17 cellular contexts compared by ENCODE assay signal in genomic region chr14:68630081-68630571, GRCh38.
DNase-seq lines count a peak whose midpoint lies in the region; ATAC-seq and TF ChIP-seq lines count a peak whose summit lies in the region.
"Had no signal": no experiment of that assay in that cellular context is flagged by ENCODE, and none has a peak within 500 bp of the region (broad histone marks: within the 10 kb centered on the region; RNA-seq: fewer than 3 reads in every experiment).

No MANE protein-coding gene starts in this region.

- H3K4me1 ChIP-seq in IMR-90 (ENCODE audit: control insufficient read depth, insufficient read depth, low read length), result peaks cover 16% of the 10 kb centered on the region
- peaks cover 55 to 90% (median 87%) of the 10 kb centered on the region in 4 donors for H3K4me1 ChIP-seq in esophagus muscularis mucosa
- H3K4me1 ChIP-seq in suprapubic skin, result peaks cover 64% of the 10 kb centered on the region
- H3K4me1 ChIP-seq: BE2C had no signal

- BruUV-seq in IMR-90 (replicated peaks; lab: Mats Ljungman, UMichigan), result no TSS peak

- POLR2A ChIA-PET in IMR-90 (lab: Charles Lee; ENCODE audit: unreplicated experiment), result no interaction called here

- H2AK5ac ChIP-seq in IMR-90 (ENCODE audit: low read depth, low read length), result no peak overlapping the region

- H3K18ac ChIP-seq in IMR-90 (ENCODE audit: low read depth, low read length), result no peak overlapping the region

- H4K5ac ChIP-seq in IMR-90 (ENCODE audit: low read depth, low read length), result no peak overlapping the region

- H3K27ac ChIP-seq in IMR-90 (ENCODE audit: insufficient read depth, low read length) (no peak overlapping the region), esophagus muscularis mucosa (replicated peaks in 1 of 4) (peak overlapping the region; percentile 60 to 78 (median 76)), suprapubic skin (peak overlapping the region; percentile 89)
- H3K27ac ChIP-seq: spleen had no signal

- TF ChIP-seq EP300 in esophagus muscularis mucosa (IDR thresholded peaks at IDR 0.05), result no peak
- no peak for TF ChIP-seq EP300 in suprapubic skin (IDR thresholded peaks at IDR 0.05)

- peaks cover 87% of the 10 kb centered on the region for H3K4me1 Mint-ChIP-seq in nephron

- no peaks in the 10 kb centered on the region for H3K36me3 Mint-ChIP-seq in nephron (ENCODE audit: low read depth)

- H4K8ac ChIP-seq in IMR-90 (ENCODE audit: low read depth in 2 of 2, low read length in 2 of 2), result no peak overlapping the region

- no peak overlapping the region for H3K14ac ChIP-seq in IMR-90 (replicated peaks; ENCODE audit: low read depth, low read length)

- no peak overlapping the region for H2BK5ac ChIP-seq in IMR-90 (ENCODE audit: low read depth, low read length, poor library complexity, severe bottlenecking)

- no peaks in the 10 kb centered on the region for H3K27me3 ChIP-seq in IMR-90 (ENCODE audit: control insufficient read depth, insufficient read depth, low read length)
- H3K27me3 ChIP-seq in esophagus muscularis mucosa, result no peaks in the 10 kb centered on the region
- no peaks in the 10 kb centered on the region for H3K27me3 ChIP-seq in suprapubic skin
- H3K27me3 ChIP-seq: ascending aorta, BE2C had no signal

- H2BK20ac ChIP-seq in IMR-90 (ENCODE audit: low read depth, low read length), result peak overlapping the region; percentile 35; the same call in 1 of the 2 replicates

- no peak overlapping the region for H2BK120ac ChIP-seq in IMR-90 (ENCODE audit: low read depth, low read length)

- no peak overlapping the region for H3K4ac ChIP-seq in IMR-90 (ENCODE audit: low read depth, low read length)

- H3K36me3 ChIP-seq in IMR-90 (ENCODE audit: control insufficient read depth, insufficient read depth, low read length) (no peaks in the 10 kb centered on the region), esophagus muscularis mucosa (no peaks in the 10 kb centered on the region), suprapubic skin (no peaks in the 10 kb centered on the region)
- H3K36me3 ChIP-seq: ascending aorta, BE2C, spleen had no signal

- no peaks in the 10 kb centered on the region for H4K20me1 ChIP-seq in IMR-90 (ENCODE audit: insufficient read depth, low read length)

- H3K27ac Mint-ChIP-seq in nephron, result peak overlapping the region in 2 of 3 experiments; percentile 95 to 97
- H3K27ac Mint-ChIP-seq: activated CD8-positive, alpha-beta T cell treated with anti-CD3 and anti-CD28 coated beads for 36 hours had no signal

- TF ChIP-seq CTCF in IMR-90 (conservative IDR thresholded peaks at IDR 0.05; ENCODE audit: low read depth, low read length), result no peak
- TF ChIP-seq CTCF in esophagus muscularis mucosa (IDR thresholded peaks at IDR 0.05), result no peak
- no peak for TF ChIP-seq CTCF in nephron (IDR thresholded peaks at IDR 0.05; ENCODE audit: unreplicated experiment in 3 of 3)
- TF ChIP-seq CTCF in suprapubic skin (IDR thresholded peaks at IDR 0.05), result no peak

- no peak overlapping the region for H3K9ac ChIP-seq in IMR-90 (ENCODE audit: low read depth, low read length)

- no peaks in the 10 kb centered on the region for H3K9me3 ChIP-seq in IMR-90 (ENCODE audit: control insufficient read depth, insufficient read depth, low read length)
- H3K9me3 ChIP-seq in esophagus muscularis mucosa, result no peaks in the 10 kb centered on the region
- no peaks in the 10 kb centered on the region for H3K9me3 ChIP-seq in suprapubic skin
- H3K9me3 ChIP-seq: ascending aorta, BE2C, spleen had no signal

- DNase-seq in IMR-90 (no peak), esophagus muscularis mucosa (ENCODE audit: extremely low spot score) (peak; percentile 78), suprapubic skin (ENCODE audit: low spot score in 2 of 2) (peak in 1 of 2 donors; percentile 51), AG20443 (ENCODE audit: low spot score) (no peak), NCI-H2107 treated with DMSO at 0.1 percent for 48 hours (lab: John Stamatoyannopoulos, UW; ENCODE audit: unreplicated experiment) (no peak)
- DNase-seq in NK-92 treated with Interleukin-12 subunit alpha and Interleukin-12 subunit beta, amount 100 ng/mL, for 24 hours (lab: John Stamatoyannopoulos, UW), result no peak
- DNase-seq: activated CD8-positive, alpha-beta T cell treated with anti-CD3 and anti-CD28 coated beads for 36 hours; activated effector memory CD4-positive, alpha-beta T cell treated with Interleukin-2 at 50 U/mL for 16 hours; BE2C; DMS153; NCI-H1092; NCI-H82; spleen; stimulated activated naive CD4-positive, alpha-beta T cell had no signal

- H3K79me1 ChIP-seq in IMR-90 (ENCODE audit: low read depth in 1 of 2, low read length in 2 of 2), result no peaks in the 10 kb centered on the region

- H2AFZ ChIP-seq in IMR-90 (replicated peaks; ENCODE audit: low read length, poor library complexity), result no peak overlapping the region

- H2BK15ac ChIP-seq in IMR-90 (ENCODE audit: low read depth, low read length), result 0 out of 3 replicates have a peak overlapping the region, but pooled peaks have one; percentile 48

- peaks cover 9% of the 10 kb centered on the region for H3K9me1 ChIP-seq in IMR-90 (ENCODE audit: insufficient read depth, low read length)

- no peaks in the 10 kb centered on the region for H3K9me3 Mint-ChIP-seq in nephron
- H3K9me3 Mint-ChIP-seq: activated CD8-positive, alpha-beta T cell treated with anti-CD3 and anti-CD28 coated beads for 36 hours had no signal

- intact Hi-C loops in IMR-90 (cut with micrococcal nuclease) (no loop called here), esophagus muscularis mucosa (cut with DNase I) (no loop called here)

- no peak overlapping the region for H4K91ac ChIP-seq in IMR-90 (ENCODE audit: insufficient read depth, low read depth, low read length)

- H3K4me3 Mint-ChIP-seq in nephron, result no peak overlapping the region
- H3K4me3 Mint-ChIP-seq: activated CD8-positive, alpha-beta T cell treated with anti-CD3 and anti-CD28 coated beads for 36 hours had no signal

- ATAC-seq in IMR-90 (ENCODE audit: low read depth), result no peak
- no peak for ATAC-seq in GM19467 (IDR thresholded peaks at IDR 0.05; ENCODE audit: unreplicated experiment)
- ATAC-seq: activated CD8-positive, alpha-beta T cell treated with anti-CD3 and anti-CD28 coated beads for 36 hours had no signal

- dilution Hi-C loops in IMR-90 (cut with HindIII; ENCODE audit: low sequenced_read_pairs, unreplicated experiment), result no loop called here

- H3K27me3 Mint-ChIP-seq in nephron (ENCODE audit: low read depth), result no peaks in the 10 kb centered on the region

- H3K4me3 ChIP-seq in IMR-90 (ENCODE audit: insufficient read depth, low read depth, low read length) (no peak overlapping the region), esophagus muscularis mucosa (no peak overlapping the region), suprapubic skin (no peak overlapping the region)
- H3K4me3 ChIP-seq: ascending aorta, spleen had no signal

- H3K23ac ChIP-seq in IMR-90 (ENCODE audit: low read depth, low read length), result no peak overlapping the region

- CTCF ChIA-PET in IMR-90 (lab: Yijun Ruan, JAX), result no interaction called here

- no peak for TF ChIP-seq POLR2A in IMR-90 (IDR thresholded peaks at IDR 0.05; ENCODE audit: low read depth, low read length)
- no peak for TF ChIP-seq POLR2A in esophagus muscularis mucosa (IDR thresholded peaks at IDR 0.05; ENCODE audit: low read depth)
- TF ChIP-seq POLR2A in suprapubic skin (IDR thresholded peaks at IDR 0.05), result no peak

- H3K56ac ChIP-seq in IMR-90 (ENCODE audit: extremely low read depth, insufficient read depth, low read length), result no peak overlapping the region

- TF ChIP-seq RAD21 in IMR-90 (IDR thresholded peaks at IDR 0.05; ENCODE audit: low read length), result no peak

- in situ Hi-C loops in IMR-90 (cut with MboI; ENCODE audit: low sequenced_read_pairs), result no loop called here

- WGBS in IMR-90 (ENCODE audit: extremely low coverage in 2 of 2, insufficient read length in 1 of 2), 2 experiments, result 60% methylated on average over 5 of the region's 8 CpGs; no CpG with 5 or more reads in 1 of the 2 experiments
- WGBS in esophagus muscularis mucosa, result 74% methylated on average over 8 of the region's 8 CpGs
- WGBS in suprapubic skin, result 86% methylated on average over 8 of the region's 8 CpGs

- no peak overlapping the region for H2AK9ac ChIP-seq in IMR-90 (replicated peaks; ENCODE audit: low read depth, low read length, poor library complexity)

- no peak overlapping the region for H3K4me2 ChIP-seq in IMR-90 (ENCODE audit: low read depth, low read length)

TF ChIP-seq in IMR-90, 13 proteins besides CTCF, POLR2A, EP300 and RAD21:
- TF ChIP-seq NFE2L2 (IDR thresholded peaks at IDR 0.05; ENCODE audit: low read depth, low read length), result no peak
- TF ChIP-seq MAZ (IDR thresholded peaks at IDR 0.05; ENCODE audit: borderline replicate concordance, low read depth, low read length), result no peak
- no peak for TF ChIP-seq RFX5 (IDR thresholded peaks at IDR 0.05; ENCODE audit: low read depth, low read length)
- TF ChIP-seq ELK1 (IDR thresholded peaks at IDR 0.05; ENCODE audit: borderline replicate concordance, low read depth, low read length), result no peak
- TF ChIP-seq FOS (IDR thresholded peaks at IDR 0.05; ENCODE audit: low read depth, low read length), result no peak
TF ChIP-seq in IMR-90: peak in this region for 0.
